18 cellular contexts compared by ENCODE assay signal in the genomic region with DNA sequence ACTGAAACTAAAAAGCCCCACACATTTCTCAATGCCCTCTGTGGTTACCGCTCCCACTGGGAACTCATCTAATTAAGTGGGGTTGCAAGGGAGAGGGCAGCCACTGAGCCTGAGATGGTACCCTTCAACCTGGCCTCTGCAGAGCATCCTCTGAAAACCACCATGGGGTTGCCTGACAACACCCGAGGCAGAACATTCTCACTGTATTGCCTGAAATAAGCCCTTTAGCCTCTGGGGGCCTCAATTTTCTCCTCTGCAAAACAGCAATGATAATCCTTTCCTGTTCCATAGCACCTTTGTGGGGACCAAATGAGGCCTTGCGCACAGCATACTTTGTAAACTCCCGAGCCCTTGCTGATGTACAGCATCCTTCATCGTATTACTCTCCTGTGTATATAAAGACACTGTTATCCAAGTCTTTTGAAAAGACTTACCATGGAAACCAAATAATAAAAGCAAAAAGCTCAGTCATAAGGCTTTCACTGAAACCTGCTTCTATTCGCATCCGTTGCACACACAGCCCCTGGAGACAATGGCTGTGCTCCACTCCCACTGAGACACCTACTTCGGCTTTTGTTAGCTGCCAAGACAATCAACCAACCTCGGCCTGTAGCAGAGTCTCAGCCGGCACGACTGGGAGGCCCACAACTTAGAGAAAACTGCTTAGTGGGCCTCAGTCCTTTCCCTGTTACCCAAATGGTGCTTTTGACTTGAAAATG.
DNase-seq lines count a peak whose midpoint lies in the region; ATAC-seq and TF ChIP-seq lines count a peak whose summit lies in the region.
"Had no signal": no experiment of that assay in that cellular context is flagged by ENCODE, and none has a peak within 500 bp of the region (broad histone marks: within the 10 kb centered on the region; RNA-seq: fewer than 3 reads in every experiment).

No MANE protein-coding gene starts in this region.

- peak overlapping the region; percentile 95 for H3K27ac ChIP-seq in OCI-LY1 (ENCODE audit: low read depth, low read length, poor library complexity, severe bottlenecking)
- H3K27ac ChIP-seq: brain microvascular endothelial cell, GM23248, psoas muscle, SJCRH30, upper lobe of right lung had no signal

- H3K4me1 Mint-ChIP-seq in activated naive CD4-positive, alpha-beta T cell treated with anti-CD3 and anti-CD28 coated beads, Interleukin-2, amount 10 ng/mL, durations not matched to agents 7 days and 5 days = peaks cover 46% of the 10 kb centered on the region
- H3K4me1 Mint-ChIP-seq in effector memory CD8-positive, alpha-beta T cell (ENCODE audit: low read depth in 2 of 2) = peaks cover 31 to 40% of the 10 kb centered on the region in 2 donors
- peaks cover 37% of the 10 kb centered on the region for H3K4me1 Mint-ChIP-seq in stimulated activated effector memory CD8-positive, alpha-beta T cell treated with anti-CD3 and anti-CD28 coated beads, Interleukin-12 subunit alpha, Interleukin-12 subunit beta, amount 100 ng/mL, for 72 hours

- peak overlapping the region; percentile 91; the same call in 1 of the 2 replicates for H3K9ac ChIP-seq in OCI-LY1 (ENCODE audit: low read length)
- H3K9ac ChIP-seq: GM23248 had no signal

- no peak for ATAC-seq in activated naive CD4-positive, alpha-beta T cell treated with anti-CD3 and anti-CD28 coated beads, Interleukin-2, amount 50 U/mL, for 72 hours
- no peak for ATAC-seq in effector memory CD8-positive, alpha-beta T cell (replicated peaks)
- ATAC-seq in stimulated activated effector memory CD8-positive, alpha-beta T cell treated with anti-CD3 and anti-CD28 coated beads, Interleukin-12 subunit alpha, Interleukin-12 subunit beta, amount 100 ng/mL, for 72 hours = no peak
- ATAC-seq in GM21717 (IDR thresholded peaks at IDR 0.05; ENCODE audit: unreplicated experiment) (no peak), HG03045 (IDR thresholded peaks at IDR 0.05; ENCODE audit: unreplicated experiment) (no peak)
- ATAC-seq: psoas muscle, upper lobe of right lung had no signal

- H3K79me2 ChIP-seq in OCI-LY1 (ENCODE audit: insufficient read depth, low read length) = no peaks in the 10 kb centered on the region

- H3K36me3 ChIP-seq in OCI-LY1 (ENCODE audit: insufficient read depth, low read length) = no peaks in the 10 kb centered on the region
- H3K36me3 ChIP-seq: brain microvascular endothelial cell, SJCRH30, upper lobe of right lung had no signal

- H3K4me1 ChIP-seq in OCI-LY1 (ENCODE audit: insufficient read depth, low read length, severe bottlenecking) = peaks cover 42% of the 10 kb centered on the region
- H3K4me1 ChIP-seq: psoas muscle, upper lobe of right lung had no signal

- peak overlapping the region; percentile 93 for H3K4me2 ChIP-seq in OCI-LY1 (ENCODE audit: low read length)

- peaks cover 13% of the 10 kb centered on the region for H3K9me3 Mint-ChIP-seq in activated naive CD4-positive, alpha-beta T cell treated with anti-CD3 and anti-CD28 coated beads, Interleukin-2, amount 10 ng/mL, durations not matched to agents 7 days and 5 days
- H3K9me3 Mint-ChIP-seq in activated naive CD4-positive, alpha-beta T cell treated with anti-CD3 and anti-CD28 coated beads, Interleukin-2, amount 50 U/mL, for 72 hours = peaks cover 10 to 12% of the 10 kb centered on the region in 2 donors
- H3K9me3 Mint-ChIP-seq in effector memory CD8-positive, alpha-beta T cell = no peaks in the 10 kb centered on the region
- no peaks in the 10 kb centered on the region for H3K9me3 Mint-ChIP-seq in stimulated activated effector memory CD8-positive, alpha-beta T cell treated with anti-CD3 and anti-CD28 coated beads, Interleukin-12 subunit alpha, Interleukin-12 subunit beta, amount 100 ng/mL, for 72 hours

- H3K27ac Mint-ChIP-seq in activated naive CD4-positive, alpha-beta T cell treated with anti-CD3 and anti-CD28 coated beads, Interleukin-2, amount 10 ng/mL, durations not matched to agents 7 days and 5 days = peak overlapping the region; percentile 82
- H3K27ac Mint-ChIP-seq in activated naive CD4-positive, alpha-beta T cell treated with anti-CD3 and anti-CD28 coated beads, Interleukin-2, amount 50 U/mL, for 72 hours = peak overlapping the region in 1 of 2 donors; percentile 18
- H3K27ac Mint-ChIP-seq in effector memory CD8-positive, alpha-beta T cell = peak overlapping the region; percentile 64 to 77
- no peak overlapping the region for H3K27ac Mint-ChIP-seq in stimulated activated effector memory CD8-positive, alpha-beta T cell treated with anti-CD3 and anti-CD28 coated beads, Interleukin-12 subunit alpha, Interleukin-12 subunit beta, amount 100 ng/mL, for 72 hours

- CTCF ChIA-PET in activated naive CD4-positive, alpha-beta T cell treated with anti-CD3 and anti-CD28 coated beads, Interleukin-2, amount 10 ng/mL, durations not matched to agents 7 days and 5 days (lab: Charles Lee) = interaction anchor here (0.6 to 1.5 kb wide), 2 partner anchors 255 to 291 kb away, joined by 3 to 4 read pairs; no protein-coding TSS in a partner anchor

- H3F3A ChIP-seq in OCI-LY1 (ENCODE audit: insufficient read depth, low read length) = no peaks in the 10 kb centered on the region

- peak; percentile 36; the same call in 1 of the 2 replicates for TF ChIP-seq CTCF in OCI-LY1 (IDR thresholded peaks at IDR 0.05; ENCODE audit: low read length)

- H3K4me3 Mint-ChIP-seq in activated naive CD4-positive, alpha-beta T cell treated with anti-CD3 and anti-CD28 coated beads, Interleukin-2, amount 10 ng/mL, durations not matched to agents 7 days and 5 days = no peak overlapping the region
- H3K4me3 Mint-ChIP-seq in effector memory CD8-positive, alpha-beta T cell = peak overlapping the region; percentile 54 to 59
- peak overlapping the region; percentile 78 for H3K4me3 Mint-ChIP-seq in stimulated activated effector memory CD8-positive, alpha-beta T cell treated with anti-CD3 and anti-CD28 coated beads, Interleukin-12 subunit alpha, Interleukin-12 subunit beta, amount 100 ng/mL, for 72 hours

- no peaks in the 10 kb centered on the region for H4K20me1 ChIP-seq in OCI-LY1 (ENCODE audit: insufficient read depth, low read length)

- H2AFZ ChIP-seq in OCI-LY1 (ENCODE audit: low read length) = no peak overlapping the region
- H2AFZ ChIP-seq: GM23248 had no signal

- DNase-seq in activated naive CD4-positive, alpha-beta T cell treated with anti-CD3 and anti-CD28 coated beads, Interleukin-2, amount 10 ng/mL, durations not matched to agents 7 days and 5 days = no peak
- DNase-seq in activated naive CD4-positive, alpha-beta T cell treated with anti-CD3 and anti-CD28 coated beads, Interleukin-2, amount 50 U/mL, for 72 hours (ENCODE audit: low spot score in 2 of 2) = no peak
- DNase-seq in effector memory CD8-positive, alpha-beta T cell = no peak
- DNase-seq in stimulated activated effector memory CD8-positive, alpha-beta T cell treated with anti-CD3 and anti-CD28 coated beads, Interleukin-12 subunit alpha, Interleukin-12 subunit beta, amount 100 ng/mL, for 72 hours (ENCODE audit: low spot score in 2 of 2) = no peak
- DNase-seq in C1 segment of cervical spinal cord (lab: John Stamatoyannopoulos, UW) = no peak
- DNase-seq: activated T-cell treated with anti-CD3 and anti-CD28 coated beads, Interleukin-2, amount 50 U/mL, for 1 hour; brain microvascular endothelial cell; DMS79 treated with DMSO at 0.1 percent for 48 hours; foreskin melanocyte; GM23248; mesendoderm; NCI-H2029; psoas muscle; upper lobe of right lung had no signal

- H3K9me2 ChIP-seq in OCI-LY1 (ENCODE audit: low read depth, low read length) = no peaks in the 10 kb centered on the region

- H3K27me3 Mint-ChIP-seq in activated naive CD4-positive, alpha-beta T cell treated with anti-CD3 and anti-CD28 coated beads, Interleukin-2, amount 10 ng/mL, durations not matched to agents 7 days and 5 days = no peaks in the 10 kb centered on the region
- H3K27me3 Mint-ChIP-seq in effector memory CD8-positive, alpha-beta T cell = no peaks in the 10 kb centered on the region

- H3K27me3 ChIP-seq in OCI-LY1 (ENCODE audit: insufficient read depth, low read length) = no peaks in the 10 kb centered on the region
- H3K27me3 ChIP-seq: brain microvascular endothelial cell, SJCRH30, upper lobe of right lung had no signal

- no peaks in the 10 kb centered on the region for H3K9me3 ChIP-seq in OCI-LY1 (ENCODE audit: low read length)
- H3K9me3 ChIP-seq: psoas muscle, SJCRH30, upper lobe of right lung had no signal

- H3K4me3 ChIP-seq in OCI-LY1 (ENCODE audit: low read depth, low read length, poor library complexity, severe bottlenecking) = peak overlapping the region; percentile 27
- H3K4me3 ChIP-seq: GM23248, psoas muscle, SJCRH30, upper lobe of right lung had no signal

- H3K36me3 Mint-ChIP-seq in activated naive CD4-positive, alpha-beta T cell treated with anti-CD3 and anti-CD28 coated beads, Interleukin-2, amount 10 ng/mL, durations not matched to agents 7 days and 5 days = peaks cover 17% of the 10 kb centered on the region
- peaks cover 24 to 29% of the 10 kb centered on the region in 2 donors for H3K36me3 Mint-ChIP-seq in activated naive CD4-positive, alpha-beta T cell treated with anti-CD3 and anti-CD28 coated beads, Interleukin-2, amount 50 U/mL, for 72 hours
- peaks cover 4% of the 10 kb centered on the region for H3K36me3 Mint-ChIP-seq in effector memory CD8-positive, alpha-beta T cell (ENCODE audit: insufficient read depth)
- peaks cover 13% of the 10 kb centered on the region for H3K36me3 Mint-ChIP-seq in stimulated activated effector memory CD8-positive, alpha-beta T cell treated with anti-CD3 and anti-CD28 coated beads, Interleukin-12 subunit alpha, Interleukin-12 subunit beta, amount 100 ng/mL, for 72 hours
